ENCODE assay signal across 13 cellular contexts in the genomic region with DNA sequence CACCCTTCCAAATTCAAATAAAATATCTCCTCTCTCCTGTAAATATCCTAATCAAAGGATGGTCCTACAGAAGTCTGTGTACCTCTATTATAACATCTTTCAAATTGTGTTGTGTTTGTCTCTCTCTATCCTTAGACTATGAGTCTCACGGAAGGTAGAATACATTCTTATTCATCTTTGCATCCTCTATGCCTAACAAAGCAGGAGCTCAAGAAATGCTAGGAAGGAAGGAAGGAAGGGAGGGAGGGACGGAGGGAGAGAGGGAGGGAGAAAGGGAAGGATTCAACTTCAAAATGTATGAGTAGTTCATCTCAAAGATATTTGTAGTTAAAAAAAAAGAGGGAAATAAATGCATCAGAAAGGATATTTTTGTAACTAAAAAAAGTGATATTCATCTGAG.
DNase-seq lines count a peak whose midpoint lies in the region; ATAC-seq and TF ChIP-seq lines count a peak whose summit lies in the region.
"Had no signal": no experiment of that assay in that cellular context is flagged by ENCODE, and none has a peak within 500 bp of the region (broad histone marks: within the 10 kb centered on the region; RNA-seq: fewer than 3 reads in every experiment).

No MANE protein-coding gene starts in this region.

- H4K91ac ChIP-seq in H9 (ENCODE audit: insufficient read length, low read depth, low read length): no peak overlapping the region

- H2BK5ac ChIP-seq in H9 (ENCODE audit: insufficient read length, low read length): no peak overlapping the region

- no peaks in the 10 kb centered on the region for H3F3A ChIP-seq in neural cell (ENCODE audit: insufficient read depth, low read length, poor library complexity, severe bottlenecking)

- H2BK12ac ChIP-seq in H9 (ENCODE audit: insufficient read length, low read depth, low read length): no peak overlapping the region

- H3K27ac ChIP-seq in H9 (ENCODE audit: insufficient read length, low read depth, low read length) (no peak overlapping the region), esophagus muscularis mucosa (replicated peaks in 1 of 4) (no peak overlapping the region), neural cell (ENCODE audit: low read length) (no peak overlapping the region)
- H3K27ac ChIP-seq: BLaER1 treated with 17β-estradiol and CSF1 and Interleukin-3, amounts not matched to agents 10 nM and 100 nM had no signal

- intact Hi-C loops in esophagus muscularis mucosa (cut with DNase I): no loop called here

- H3K27me3 ChIP-seq in H9 (ENCODE audit: insufficient read depth, low read length) (no peaks in the 10 kb centered on the region), NT2/D1 (ENCODE audit: insufficient read depth, insufficient read length) (no peaks in the 10 kb centered on the region), esophagus muscularis mucosa (no peaks in the 10 kb centered on the region), neural cell (ENCODE audit: insufficient read depth, low read depth, low read length) (no peaks in the 10 kb centered on the region)
- H3K27me3 ChIP-seq: BLaER1 treated with 17β-estradiol and CSF1 and Interleukin-3, amounts not matched to agents 10 nM and 100 nM had no signal

- WGBS in H9 (ENCODE audit: extremely low coverage, insufficient read length, low lambda C conversion rate): no CpG with 5 or more reads among the region's 2 CpGs
- 48% methylated on average over 2 of the region's 2 CpGs for WGBS in esophagus muscularis mucosa

- H2AFZ ChIP-seq in H9 (ENCODE audit: low read length): no peak overlapping the region
- H2AFZ ChIP-seq in neural cell (ENCODE audit: low read depth, low read length): no peak overlapping the region

- no peak overlapping the region for H3K56ac ChIP-seq in H9 (ENCODE audit: insufficient read length, low read depth, low read length)

- no peak overlapping the region for H2BK120ac ChIP-seq in H9 (ENCODE audit: low read depth, low read length, poor library complexity, severe bottlenecking)

- H4K8ac ChIP-seq in H9 (replicated peaks; ENCODE audit: insufficient read length, low read depth, low read length): no peak overlapping the region

- no peak overlapping the region for H2BK15ac ChIP-seq in H9 (ENCODE audit: low read depth, low read length)

- no peak overlapping the region for H3K4me2 ChIP-seq in H9 (ENCODE audit: insufficient read depth, insufficient read length, low read length)
- peak overlapping the region; percentile 49 for H3K4me2 ChIP-seq in neural cell (ENCODE audit: low read length)
- H3K4me2 ChIP-seq: BLaER1 treated with 17β-estradiol and CSF1 and Interleukin-3, amounts not matched to agents 10 nM and 100 nM had no signal

- no peaks in the 10 kb centered on the region for H4K20me1 ChIP-seq in H9 (ENCODE audit: control insufficient read depth, insufficient read depth, insufficient read length)
- no peaks in the 10 kb centered on the region for H4K20me1 ChIP-seq in neural cell (ENCODE audit: insufficient read depth)
- H4K20me1 ChIP-seq: BLaER1 treated with 17β-estradiol and CSF1 and Interleukin-3, amounts not matched to agents 10 nM and 100 nM had no signal

- H3K14ac ChIP-seq in H9 (ENCODE audit: insufficient read depth, low read length): no peak overlapping the region

- no peak overlapping the region for H3K23ac ChIP-seq in H9 (ENCODE audit: insufficient read length, low read depth, low read length)

- H3K18ac ChIP-seq in H9 (ENCODE audit: insufficient read length, low read depth, low read length): no peak overlapping the region

- no peaks in the 10 kb centered on the region for H3K27me3 Mint-ChIP-seq in H9 (ENCODE audit: low read depth)
- H3K27me3 Mint-ChIP-seq: CD4-positive, CD25-positive, alpha-beta regulatory T cell had no signal

- TF ChIP-seq EP300 in esophagus muscularis mucosa (IDR thresholded peaks at IDR 0.05) (no peak), neural cell (conservative IDR thresholded peaks at IDR 0.05; ENCODE audit: poor library complexity, severe bottlenecking) (no peak)

- H3K79me1 ChIP-seq in H9 (ENCODE audit: insufficient read depth, low read depth, low read length, poor library complexity, severe bottlenecking): no peaks in the 10 kb centered on the region

- peaks cover 6 to 9% (median 7%) of the 10 kb centered on the region in 3 experiments for H3K36me3 Mint-ChIP-seq in H9 (ENCODE audit: insufficient read depth in 1 of 3, low read depth in 3 of 3)
- H3K36me3 Mint-ChIP-seq: CD4-positive, CD25-positive, alpha-beta regulatory T cell had no signal

- no peak for TF ChIP-seq RAD21 in neural cell (conservative IDR thresholded peaks at IDR 0.05)

- no peak overlapping the region for H2AK5ac ChIP-seq in H9 (ENCODE audit: insufficient read length, low read length)

- H4K5ac ChIP-seq in H9 (ENCODE audit: insufficient read length, low read depth, low read length): no peak overlapping the region

- ATAC-seq in HG03354 (IDR thresholded peaks at IDR 0.05; ENCODE audit: poor library complexity, severe bottlenecking, unreplicated experiment): no peak

- peaks cover 15% of the 10 kb centered on the region for H3K4me1 ChIP-seq in H9 (ENCODE audit: insufficient read depth, low read length)
- H3K4me1 ChIP-seq in NT2/D1 (ENCODE audit: insufficient read depth, insufficient read length): no peaks in the 10 kb centered on the region
- no peaks in the 10 kb centered on the region for H3K4me1 ChIP-seq in esophagus muscularis mucosa

- H3K4ac ChIP-seq in H9 (ENCODE audit: low read depth, low read length): no peak overlapping the region

- H3K4me1 Mint-ChIP-seq in H9: peaks cover 35 to 40% of the 10 kb centered on the region in 2 experiments
- H3K4me1 Mint-ChIP-seq: CD4-positive, CD25-positive, alpha-beta regulatory T cell had no signal

- peak overlapping the region in 2 of 3 experiments; percentile 41 to 95; a peak in 5 of 7 replicates for H3K27ac Mint-ChIP-seq in H9
- H3K27ac Mint-ChIP-seq: CD4-positive, CD25-positive, alpha-beta regulatory T cell had no signal

- DNase-seq in H9 (no peak), NT2/D1 (ENCODE audit: low read depth, low spot score) (peak; percentile 32), esophagus muscularis mucosa (ENCODE audit: extremely low spot score) (peak; percentile 3), NCI-H1436 (lab: John Stamatoyannopoulos, UW) (no peak), MV-4-11 (lab: John Stamatoyannopoulos, UW) (no peak), superior temporal gyrus (ENCODE audit: extremely low spot score) (no peak)
- DNase-seq: ACHN; CD4-positive, CD25-positive, alpha-beta regulatory T cell; DMS53; GF-D8 had no signal

- H3K9me2 ChIP-seq in neural cell (ENCODE audit: insufficient read depth, low read length): no peaks in the 10 kb centered on the region

- H3K23me2 ChIP-seq in H9 (ENCODE audit: insufficient read length, low read depth, low read length, poor library complexity, severe bottlenecking): no peaks in the 10 kb centered on the region

- H3K4me3 ChIP-seq in NT2/D1 (ENCODE audit: insufficient read length, low read depth) (no peak overlapping the region), esophagus muscularis mucosa (no peak overlapping the region), neural cell (ENCODE audit: low read length) (peak overlapping the region; percentile 8)
- H3K4me3 ChIP-seq: BLaER1 treated with 17β-estradiol and CSF1 and Interleukin-3, amounts not matched to agents 10 nM and 100 nM had no signal

- H3K4me3 Mint-ChIP-seq in H9: no peak overlapping the region; a peak in 1 of 5 replicates
- H3K4me3 Mint-ChIP-seq: CD4-positive, CD25-positive, alpha-beta regulatory T cell had no signal

- H3K79me2 ChIP-seq in H9 (ENCODE audit: insufficient read depth, low read length) (no peaks in the 10 kb centered on the region), neural cell (replicated peaks; ENCODE audit: insufficient read depth, low read length) (no peaks in the 10 kb centered on the region)

- TF ChIP-seq CTCF in H9 (conservative IDR thresholded peaks at IDR 0.05) (no peak), esophagus muscularis mucosa (IDR thresholded peaks at IDR 0.05) (no peak), neural cell (IDR thresholded peaks at IDR 0.05; ENCODE audit: poor library complexity, severe bottlenecking) (no peak)

- H3K9me3 ChIP-seq in H9 (ENCODE audit: control insufficient read depth, low read depth, low read length) (no peaks in the 10 kb centered on the region), NT2/D1 (ENCODE audit: insufficient read depth, low read length) (peaks cover 32% of the 10 kb centered on the region; the same call in 1 of the 2 replicates), esophagus muscularis mucosa (peaks cover 0 to 2% (median under 1%) of the 10 kb centered on the region in 4 donors), neural cell (ENCODE audit: low read length) (no peaks in the 10 kb centered on the region)

- H3K36me3 ChIP-seq in NT2/D1 (ENCODE audit: insufficient read depth, insufficient read length, low read length) (no peaks in the 10 kb centered on the region), esophagus muscularis mucosa (no peaks in the 10 kb centered on the region), neural cell (ENCODE audit: insufficient read depth, low read length) (no peaks in the 10 kb centered on the region)
- H3K36me3 ChIP-seq: BLaER1 treated with 17β-estradiol and CSF1 and Interleukin-3, amounts not matched to agents 10 nM and 100 nM had no signal

- TF ChIP-seq POLR2A in esophagus muscularis mucosa (IDR thresholded peaks at IDR 0.05; ENCODE audit: low read depth): no peak

- H3K9ac ChIP-seq in H9 (ENCODE audit: extremely low read depth, insufficient read length, low read length) (no peak overlapping the region), NT2/D1 (ENCODE audit: insufficient read length, low read depth) (no peak overlapping the region), neural cell (ENCODE audit: low read length) (no peak overlapping the region)
- H3K9ac ChIP-seq: BLaER1 treated with 17β-estradiol and CSF1 and Interleukin-3, amounts not matched to agents 10 nM and 100 nM had no signal

- peaks cover 8 to 9% of the 10 kb centered on the region in 2 experiments for H3K9me3 Mint-ChIP-seq in H9

- no peak overlapping the region for H3T11ph ChIP-seq in H9 (ENCODE audit: low read length)

- H2BK20ac ChIP-seq in H9 (ENCODE audit: low read depth, low read length, poor library complexity, severe bottlenecking): no peak overlapping the region

TF ChIP-seq in neural cell, 6 proteins besides CTCF, POLR2A, EP300 and RAD21 (continues in another document):
- TF ChIP-seq POLR2AphosphoS5 (IDR thresholded peaks at IDR 0.05): no peak
- TF ChIP-seq EZH2 (IDR thresholded peaks at IDR 0.05; ENCODE audit: borderline replicate concordance, insufficient read depth, low read length, poor library complexity, severe bottlenecking): no peak
- no peak for TF ChIP-seq TAF1 (IDR thresholded peaks at IDR 0.05; ENCODE audit: low read depth)
- TF ChIP-seq SMC3 (conservative IDR thresholded peaks at IDR 0.05; ENCODE audit: poor library complexity): no peak

Comparison
In these comparisons a context has a peak if more than half of its experiments do, and no peak if none do; other contexts are left out.
1. DNase-seq: peak in NT2/D1 (single experiment) and esophagus muscularis mucosa (single experiment); none in H9 (single experiment), NCI-H1436 (single experiment), MV-4-11 (single experiment) and superior temporal gyrus (single experiment).